In the genomic region with DNA sequence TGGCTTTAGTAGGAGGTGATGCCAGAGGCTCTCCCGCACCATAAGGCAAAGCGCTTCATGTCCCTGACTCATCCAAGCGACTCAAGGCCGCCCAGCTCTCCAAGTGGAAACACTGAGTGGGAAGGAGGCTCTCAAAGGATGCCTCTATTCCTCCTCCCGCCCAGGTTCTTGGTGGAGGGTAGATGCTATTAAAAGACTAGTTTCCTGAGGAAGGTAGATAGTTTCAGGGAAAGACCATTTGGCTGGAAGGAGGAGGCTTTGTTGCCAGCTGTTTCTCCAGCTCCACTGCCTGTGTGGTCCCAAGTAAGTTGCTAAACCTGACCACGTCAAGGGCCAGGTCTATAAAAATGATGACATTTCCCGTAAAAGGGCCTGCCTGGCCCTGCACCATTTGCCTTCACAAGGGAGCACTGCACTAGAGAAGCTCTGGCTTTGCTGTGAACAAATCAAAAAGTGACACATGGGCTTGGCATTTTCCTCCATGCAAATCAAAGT, we compare ENCODE assay signal across 15 cellular contexts. TPM values are rescaled to one million over a fixed set of nuclear protein-coding genes. Genes with fewer than 3 reads are reported as not detected.
DNase-seq lines count a peak whose midpoint lies in the region; ATAC-seq and TF ChIP-seq lines count a peak whose summit lies in the region.
"Had no signal": no experiment of that assay in that cellular context is flagged by ENCODE, and none has a peak within 500 bp of the region (broad histone marks: within the 10 kb centered on the region; RNA-seq: fewer than 3 reads in every experiment).

No MANE protein-coding gene starts in this region.

- no peaks in the 10 kb centered on the region for H3K4me1 Mint-ChIP-seq in MCF 10A (ENCODE audit: insufficient read depth, unreplicated experiment)

- H3K4me3 ChIP-seq in breast epithelium (no peak overlapping the region), adrenal gland (no peak overlapping the region), tibial artery (no peak overlapping the region)
- H3K4me3 ChIP-seq: A549, skin epidermis, upper lobe of right lung had no signal

- no peak overlapping the region for H3K4me3 Mint-ChIP-seq in MCF 10A (ENCODE audit: unreplicated experiment)
- H3K4me3 Mint-ChIP-seq: activated T-cell treated with anti-CD3 and anti-CD28 coated beads, Interleukin-2, amount 50 U/mL, for 4 hours had no signal

- TF ChIP-seq POLR2A in breast epithelium (IDR thresholded peaks at IDR 0.05) (no peak), adrenal gland (IDR thresholded peaks at IDR 0.05) (no peak)

- H3K27ac Mint-ChIP-seq in MCF 10A (ENCODE audit: low read depth, unreplicated experiment) = no peak overlapping the region

- H3K27ac ChIP-seq in breast epithelium (peak overlapping the region in 1 of 2 donors; percentile 9), adrenal gland (no peak overlapping the region), tibial artery (no peak overlapping the region)
- H3K27ac ChIP-seq: A549, KMS-11, upper lobe of right lung had no signal

- POLR2A ChIA-PET in MCF 10A (lab: Yijun Ruan, JAX) = interaction anchor here (0.6 to 1.2 kb wide), 4 partner anchors 28 to 590 kb away, joined by 3 to 4 read pairs (median 3); no protein-coding TSS in a partner anchor

- DNase-seq in MCF 10A (ENCODE audit: unreplicated experiment) (peak; percentile 54), breast epithelium (ENCODE audit: low spot score in 2 of 2) (no peak), adrenal gland (peak; percentile 54 to 91 (median 75)), head of caudate nucleus (peak in 30 of 42 donors; percentile 10 to 85 (median 40)), tibial artery (peak; percentile 30 to 69)
- DNase-seq in activated CD8-positive, alpha-beta memory T cell treated with anti-CD3 and anti-CD28 coated beads, Interleukin-2, amount 50 U/mL, for 4 hours = no peak
- DNase-seq in stimulated activated CD4-positive, alpha-beta T cell treated with anti-CD3 and anti-CD28 coated beads, Interleukin-4, amount 100 ng/mL, for 24 hours = no peak
- DNase-seq: activated CD4-positive, alpha-beta T cell treated with anti-CD3 and anti-CD28 coated beads for 1 hour; activated T-cell treated with anti-CD3 and anti-CD28 coated beads, Interleukin-2, amount 50 U/mL, for 4 hours; NCI-H510A treated with DMSO at 0.1 percent for 48 hours; upper lobe of right lung had no signal

- H3K9me3 Mint-ChIP-seq in MCF 10A (ENCODE audit: unreplicated experiment) = no peaks in the 10 kb centered on the region
- H3K9me3 Mint-ChIP-seq: activated T-cell treated with anti-CD3 and anti-CD28 coated beads, Interleukin-2, amount 50 U/mL, for 4 hours had no signal

- BruUV-seq in MCF 10A (replicated peaks; lab: Mats Ljungman, UMichigan) = no TSS peak

- 41 to 47% (median 44%) methylated on average over 7 of the region's 7 CpGs for WGBS in adrenal gland, 4 donors

- intact Hi-C loops in MCF 10A (cut with micrococcal nuclease) = loop anchor here (2.0 to 5.0 kb wide), 4 partner anchors 245 to 510 kb away; no protein-coding TSS in a partner anchor
- intact Hi-C loops in breast epithelium (cut with DNase I; ENCODE audit: low total_unique reads) = no loop called here
- intact Hi-C loops in adrenal gland (cut with DNase I) = loop anchor here (5.0 to 10.0 kb wide), 2 partner anchors 592 to 595 kb away; a partner anchor contains a TSS
- intact Hi-C loops in head of caudate nucleus (cut with DNase I) = loop anchor here (5.0 kb wide), 1 partner anchor 595 kb away; no protein-coding TSS in a partner anchor
- intact Hi-C loops in tibial artery (cut with DNase I; ENCODE audit: low total_unique reads) = loop anchor here (5.0 kb wide), 1 partner anchor 595 kb away; no protein-coding TSS in a partner anchor

- H3K27me3 ChIP-seq in breast epithelium (no peaks in the 10 kb centered on the region), adrenal gland (no peaks in the 10 kb centered on the region), tibial artery (no peaks in the 10 kb centered on the region)
- H3K27me3 ChIP-seq: upper lobe of right lung had no signal

- TF ChIP-seq CTCF in MCF 10A (IDR thresholded peaks at IDR 0.05; ENCODE audit: unreplicated experiment) = no peak
- no peak for TF ChIP-seq CTCF in breast epithelium (IDR thresholded peaks at IDR 0.05)
- no peak for TF ChIP-seq CTCF in adrenal gland (IDR thresholded peaks at IDR 0.05)
- TF ChIP-seq CTCF in tibial artery (IDR thresholded peaks at IDR 0.05) = no peak

- CTCF ChIA-PET in MCF 10A (lab: Yijun Ruan, JAX) = interaction anchor here (0.7 to 1.6 kb wide), 13 partner anchors 10 to 603 kb away, joined by 3 to 6 read pairs (median 3); no protein-coding TSS in a partner anchor

- H3K36me3 Mint-ChIP-seq in MCF 10A (ENCODE audit: insufficient read depth, unreplicated experiment) = no peaks in the 10 kb centered on the region

- ATAC-seq in HG03159 (IDR thresholded peaks at IDR 0.05; ENCODE audit: unreplicated experiment) = no peak
- ATAC-seq: A549; activated T-cell treated with anti-CD3 and anti-CD28 coated beads, Interleukin-2, amount 50 U/mL, for 4 hours had no signal

- H3K27me3 Mint-ChIP-seq in MCF 10A (ENCODE audit: insufficient read depth, unreplicated experiment) = no peaks in the 10 kb centered on the region

- H3K36me3 ChIP-seq in breast epithelium = no peaks in the 10 kb centered on the region
- H3K36me3 ChIP-seq in adrenal gland (replicated peaks in 1 of 2) = no peaks in the 10 kb centered on the region
- H3K36me3 ChIP-seq in tibial artery = no peaks in the 10 kb centered on the region
- H3K36me3 ChIP-seq: upper lobe of right lung had no signal

- H3K4me1 ChIP-seq in breast epithelium (no peaks in the 10 kb centered on the region), adrenal gland (replicated peaks in 1 of 2) (peaks cover 0 to 9% of the 10 kb centered on the region in 2 donors), tibial artery (peaks cover 0 to 22% (median 5%) of the 10 kb centered on the region in 4 donors)

- H3K9me3 ChIP-seq in breast epithelium = no peaks in the 10 kb centered on the region
- H3K9me3 ChIP-seq in adrenal gland (replicated peaks in 1 of 3) = no peaks in the 10 kb centered on the region
- H3K9me3 ChIP-seq in tibial artery = no peaks in the 10 kb centered on the region
- H3K9me3 ChIP-seq: A549, upper lobe of right lung had no signal

RNA-seq across cellular contexts. Expression of a gene that starts 48.2 kb away (rescaled TPM):
- total RNA-seq in MCF 10A (2022) (19.7 and 24.9 TPM in 2 replicates), breast epithelium (10 to 100 TPM in 2 of 3 donors, 1 to 10 TPM in 1; 7.5 to 29.2 (median 17.0) TPM), adrenal gland (10 to 100 TPM in 6 of 8 donors, 1 to 10 TPM in 2; 8.5 to 21.8 (median 11.6) TPM)
- polyA plus RNA-seq in adrenal gland = 10 to 100 TPM; 18.3 to 39.2 (median 23.2) TPM

Comparison
In these comparisons a context has a peak if more than half of its experiments do, and no peak if none do; other contexts are left out.
1. DNase-seq: peak in MCF 10A (single experiment), adrenal gland (7 of 7), head of caudate nucleus (30 of 42) and tibial artery (2 of 2); none in breast epithelium (0 of 2), activated CD8-positive, alpha-beta memory T cell treated with anti-CD3 and anti-CD28 coated beads, Interleukin-2, amount 50 U/mL, for 4 hours (single experiment) and stimulated activated CD4-positive, alpha-beta T cell treated with anti-CD3 and anti-CD28 coated beads, Interleukin-4, amount 100 ng/mL, for 24 hours (single experiment).